Comparison of ENCODE assay signal across 8 cellular contexts in the genomic region with DNA sequence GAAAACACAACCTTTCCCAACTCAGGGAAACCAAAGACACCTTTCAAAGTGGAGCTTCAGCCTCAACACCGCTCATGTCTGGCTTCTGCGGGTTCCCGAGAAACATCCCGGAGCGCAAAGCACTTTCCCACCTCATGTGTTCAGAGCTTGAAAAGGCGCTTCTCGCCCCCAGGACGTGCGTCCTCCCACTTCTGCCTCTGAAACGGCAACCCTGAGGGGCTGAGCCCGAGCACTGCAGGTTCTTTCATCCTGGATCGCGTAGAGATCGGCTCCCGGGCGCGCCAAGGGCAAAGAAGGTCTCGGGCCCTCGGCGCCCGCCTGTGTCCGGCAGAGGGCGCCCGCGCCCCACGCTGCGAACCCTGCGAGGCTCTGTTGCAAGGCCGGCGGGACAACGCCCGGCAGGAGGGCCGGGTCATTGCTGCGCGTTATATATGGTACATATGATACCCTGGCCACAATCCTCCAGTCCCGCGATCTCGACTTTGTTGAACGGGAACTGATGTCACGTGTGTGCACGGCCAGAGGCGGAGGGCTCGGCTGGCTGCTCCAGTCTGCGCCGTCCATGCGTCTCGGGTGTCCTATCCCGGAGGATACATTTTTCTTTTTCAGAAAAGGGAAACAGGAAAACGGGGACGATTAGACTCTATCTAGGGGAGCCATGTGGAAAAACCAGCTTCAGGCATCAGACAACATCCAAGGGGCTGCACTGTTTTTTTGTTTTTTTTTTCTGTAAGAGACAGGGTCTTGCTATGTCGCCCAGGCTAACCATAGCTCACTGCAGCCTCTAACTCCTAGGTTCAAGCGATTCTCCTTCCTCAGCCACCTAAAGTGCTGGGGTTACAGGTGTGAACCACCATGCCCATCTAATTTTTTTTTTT. TPM values are rescaled to one million over a fixed set of nuclear protein-coding genes. Genes with fewer than 3 reads are reported as not detected.
DNase-seq lines count a peak whose midpoint lies in the region; ATAC-seq and TF ChIP-seq lines count a peak whose summit lies in the region.

No MANE protein-coding gene starts in this region.

- peak overlapping the region; percentile 90 for H2AFZ ChIP-seq in osteoblast (ENCODE audit: low read length)

- in situ Hi-C loops in SK-MEL-5 (cut with HindIII; ENCODE audit: low pct_unique_long_range_greater_than_20kb, low sequenced_read_pairs) = no loop called here

- H3K27me3 ChIP-seq in osteoblast (ENCODE audit: insufficient read depth, low read length) (peaks cover 3% of the 10 kb centered on the region), suprapubic skin (no peaks in the 10 kb centered on the region)

- H3K9me3 ChIP-seq in osteoblast (ENCODE audit: low read depth, low read length) (no peaks in the 10 kb centered on the region), suprapubic skin (no peaks in the 10 kb centered on the region)

- peak; percentile 86 for ATAC-seq in GM21723 (IDR thresholded peaks at IDR 0.05; ENCODE audit: unreplicated experiment)

- no peaks in the 10 kb centered on the region for H3K79me2 ChIP-seq in osteoblast (ENCODE audit: insufficient read depth, low read length)

- peaks cover 6% of the 10 kb centered on the region for H3K4me1 Mint-ChIP-seq in activated naive CD4-positive, alpha-beta T cell treated with anti-CD3 and anti-CD28 coated beads, Interleukin-2, amount 10 ng/mL, durations not matched to agents 7 days and 5 days

- H3K4me1 ChIP-seq in osteoblast (ENCODE audit: insufficient read depth, low read length) (peaks cover 17% of the 10 kb centered on the region), suprapubic skin (peaks cover 12% of the 10 kb centered on the region)

- peak overlapping the region; percentile 38 for H3K4me3 Mint-ChIP-seq in activated naive CD4-positive, alpha-beta T cell treated with anti-CD3 and anti-CD28 coated beads, Interleukin-2, amount 10 ng/mL, durations not matched to agents 7 days and 5 days

- H3K27ac ChIP-seq in osteoblast (ENCODE audit: low read depth, low read length) (peak overlapping the region; percentile 48), suprapubic skin (no peak overlapping the region)

- no peaks in the 10 kb centered on the region for H3K9me3 Mint-ChIP-seq in activated naive CD4-positive, alpha-beta T cell treated with anti-CD3 and anti-CD28 coated beads, Interleukin-2, amount 10 ng/mL, durations not matched to agents 7 days and 5 days

- H3K4me2 ChIP-seq in osteoblast (ENCODE audit: insufficient read depth, low read length) = peak overlapping the region; percentile 89

- no peak overlapping the region for H3K27ac Mint-ChIP-seq in activated naive CD4-positive, alpha-beta T cell treated with anti-CD3 and anti-CD28 coated beads, Interleukin-2, amount 10 ng/mL, durations not matched to agents 7 days and 5 days

- DNase-seq in DMS153 (lab: John Stamatoyannopoulos, UW) = peak; percentile 89
- DNase-seq in M059J (ENCODE audit: low read depth) = peak; percentile 80
- DNase-seq in SK-MEL-5 (ENCODE audit: low read depth, low spot score) = peak; percentile 95
- DNase-seq in activated naive CD4-positive, alpha-beta T cell treated with anti-CD3 and anti-CD28 coated beads, Interleukin-2, amount 10 ng/mL, durations not matched to agents 7 days and 5 days = peak; percentile 80
- DNase-seq in glomerular visceral epithelial cell (ENCODE audit: extremely low spot score) = peak; percentile 81
- DNase-seq in osteoblast (ENCODE audit: insufficient read length, low spot score, missing footprints) = peak; percentile 93
- DNase-seq in suprapubic skin (ENCODE audit: low spot score in 2 of 2) = peak; percentile 88 to 92

- no peaks in the 10 kb centered on the region for H4K20me1 ChIP-seq in osteoblast (ENCODE audit: insufficient read depth, low read length)

- TF ChIP-seq CTCF in osteoblast (IDR thresholded peaks at IDR 0.05; ENCODE audit: extremely low read depth, low read depth, low read length) (peak; percentile 89), suprapubic skin (IDR thresholded peaks at IDR 0.05) (peak; percentile 93 to 99)

- H3K4me3 ChIP-seq in osteoblast (ENCODE audit: insufficient read depth, low read length) = peak overlapping the region; percentile 71
- peak overlapping the region; percentile 49 for H3K4me3 ChIP-seq in suprapubic skin

- TF ChIP-seq EP300 in suprapubic skin (IDR thresholded peaks at IDR 0.05) = no peak

- no peak for TF ChIP-seq POLR2A in suprapubic skin (IDR thresholded peaks at IDR 0.05)

- 11% methylated on average over 22 of the region's 52 CpGs for WGBS in suprapubic skin

- H3K36me3 Mint-ChIP-seq in activated naive CD4-positive, alpha-beta T cell treated with anti-CD3 and anti-CD28 coated beads, Interleukin-2, amount 10 ng/mL, durations not matched to agents 7 days and 5 days = peaks cover 5% of the 10 kb centered on the region

- H3K36me3 ChIP-seq in osteoblast (ENCODE audit: insufficient read depth, low read length) (peaks cover 2% of the 10 kb centered on the region), suprapubic skin (peaks cover 5% of the 10 kb centered on the region)

- CTCF ChIA-PET in activated naive CD4-positive, alpha-beta T cell treated with anti-CD3 and anti-CD28 coated beads, Interleukin-2, amount 10 ng/mL, durations not matched to agents 7 days and 5 days (lab: Charles Lee) = interaction anchor here (0.7 to 4.6 kb wide), 25 partner anchors 9 to 417 kb away, joined by 3 to 76 read pairs (median 4); no protein-coding TSS in a partner anchor

- H3K27me3 Mint-ChIP-seq in activated naive CD4-positive, alpha-beta T cell treated with anti-CD3 and anti-CD28 coated beads, Interleukin-2, amount 10 ng/mL, durations not matched to agents 7 days and 5 days = peaks cover 38% of the 10 kb centered on the region

RNA-seq across cellular contexts. Expression of gene COQ7, which starts 19.1 kb away (rescaled TPM):
- 19.3 and 20.6 TPM in 2 replicates for total RNA-seq in M059J (2014; rRNA removed; shearing (Covaris generic))
- total RNA-seq in SK-MEL-5 (2014; rRNA removed; shearing (Covaris generic)) = 23.4 and 26.4 TPM in 2 replicates
- 22.7 and 36.7 TPM in 2 replicates for polyA plus RNA-seq in SK-MEL-5 (2015; cell fraction: cytosol; rRNA removed)
- polyA plus RNA-seq in SK-MEL-5 (2015; cell fraction: nucleus; rRNA removed) = 18.3 and 22.0 TPM in 2 replicates
- total RNA-seq in osteoblast = 17.4 and 20.3 TPM in 2 replicates
- total RNA-seq in suprapubic skin = 10 to 100 TPM in 3 of 4 donors, 1 to 10 TPM in 1; 7.6 to 19.2 (median 12.0) TPM

RNA-seq across cellular contexts. Expression of gene ITPRIPL2, which starts 27.2 kb away (rescaled TPM):
- 7.3 and 13.8 TPM in 2 replicates for total RNA-seq in M059J (2014; rRNA removed; shearing (Covaris generic))
- 26.7 and 28.8 TPM in 2 replicates for total RNA-seq in SK-MEL-5 (2014; rRNA removed; shearing (Covaris generic))
- 37.0 and 48.9 TPM in 2 replicates for polyA plus RNA-seq in SK-MEL-5 (2015; cell fraction: cytosol; rRNA removed)
- polyA plus RNA-seq in SK-MEL-5 (2015; cell fraction: nucleus; rRNA removed) = 45.7 and 47.3 TPM in 2 replicates
- total RNA-seq in osteoblast (58.6 and 59.4 TPM in 2 replicates), suprapubic skin (10 to 100 TPM; 39.0 to 91.9 (median 69.6) TPM)
